ENCODE assay signal across 16 cellular contexts in genomic region chr6:35733633-35734032, GRCh38. TPM values are rescaled to one million over a fixed set of nuclear protein-coding genes. Genes with fewer than 3 reads are reported as not detected.
DNase-seq lines count a peak whose midpoint lies in the region; FAIRE-seq and TF ChIP-seq lines count a peak whose summit lies in the region.
"Had no signal": no experiment of that assay in that cellular context is flagged by ENCODE, and none has a peak within 500 bp of the region (broad histone marks: within the 10 kb centered on the region; RNA-seq: fewer than 3 reads in every experiment).

No MANE protein-coding gene starts in this region.

- H3K79me2 ChIP-seq in OCI-LY1 (ENCODE audit: insufficient read depth, low read length) (no peaks in the 10 kb centered on the region), keratinocyte (ENCODE audit: control insufficient read depth, insufficient read depth, low read length) (no peaks in the 10 kb centered on the region)

- peak; percentile 7 for DNase-seq in NCI-H2171 treated with DMSO at 0.1 percent for 48 hours (lab: John Stamatoyannopoulos, UW)
- no peak for DNase-seq in NCI-H2171 (lab: John Stamatoyannopoulos, UW)
- DNase-seq in keratinocyte (ENCODE audit: low read depth, low spot score): no peak
- DNase-seq in superior temporal gyrus (ENCODE audit: extremely low spot score): no peak
- DNase-seq in C1 segment of cervical spinal cord (lab: John Stamatoyannopoulos, UW): no peak
- DNase-seq in stimulated activated CD4-positive, alpha-beta T cell treated with anti-CD3 and anti-CD28 coated beads, Interleukin-2, amount 100 ng/mL, for 48 hours: no peak
- DNase-seq: DMS79; effector memory CD4-positive, alpha-beta T cell; head of caudate nucleus; NCI-H446; SIG-M5 had no signal

- dilution Hi-C loops in keratinocyte (cut with MboI; ENCODE audit: extremely low pct_ligation_motif_present, low sequenced_read_pairs): loop anchor here (25.0 kb wide), 1 partner anchor 171 kb away; no protein-coding TSS in a partner anchor

- H3K9me2 ChIP-seq in OCI-LY1 (ENCODE audit: low read depth, low read length): no peaks in the 10 kb centered on the region

- H3K27ac ChIP-seq in OCI-LY1 (ENCODE audit: low read depth, low read length, poor library complexity, severe bottlenecking): peak overlapping the region; percentile 97
- H3K27ac ChIP-seq in keratinocyte (ENCODE audit: control insufficient read depth, insufficient read depth, low read length): peak overlapping the region; percentile 2
- H3K27ac ChIP-seq in stomach smooth muscle (ENCODE audit: low read length): peak overlapping the region; percentile 100

- H3K9me1 ChIP-seq in keratinocyte (ENCODE audit: control insufficient read depth, extremely low read depth, insufficient read depth, low read length): no peaks in the 10 kb centered on the region

- H3K27me3 ChIP-seq in OCI-LY1 (ENCODE audit: insufficient read depth, low read length): no peaks in the 10 kb centered on the region
- no peaks in the 10 kb centered on the region for H3K27me3 ChIP-seq in keratinocyte (ENCODE audit: control insufficient read depth, extremely low read depth, insufficient read depth, low read length)
- H3K27me3 ChIP-seq in stomach smooth muscle (ENCODE audit: control insufficient read depth in 1 of 2, insufficient read depth in 2 of 2, low read length in 2 of 2): no peaks in the 10 kb centered on the region

- TF ChIP-seq CTCF in OCI-LY1 (IDR thresholded peaks at IDR 0.05; ENCODE audit: low read length) (no peak), keratinocyte (optimal IDR thresholded peaks at IDR 0.05 in 1 of 3, IDR thresholded peaks at IDR 0.05 in 1 of 3, conservative IDR thresholded peaks at IDR 0.05 in 1 of 3; ENCODE audit: extremely low read depth in 1 of 3, insufficient read depth in 2 of 3, low read length in 3 of 3) (no peak)

- H3K36me3 ChIP-seq in OCI-LY1 (ENCODE audit: insufficient read depth, low read length): no peaks in the 10 kb centered on the region
- no peaks in the 10 kb centered on the region for H3K36me3 ChIP-seq in keratinocyte (ENCODE audit: control insufficient read depth in 2 of 2, extremely low read depth in 1 of 2, insufficient read depth in 2 of 2, low read length in 2 of 2)
- H3K36me3 ChIP-seq in stomach smooth muscle (ENCODE audit: control insufficient read depth in 2 of 2, insufficient read depth in 2 of 2, low read length in 2 of 2): no peaks in the 10 kb centered on the region

- H3K4me2 ChIP-seq in OCI-LY1 (ENCODE audit: low read length) (no peak overlapping the region), keratinocyte (ENCODE audit: control insufficient read depth, extremely low read depth, insufficient read depth, low read depth, low read length) (no peak overlapping the region)

- H3K9me3 ChIP-seq in OCI-LY1 (ENCODE audit: low read length) (no peaks in the 10 kb centered on the region), keratinocyte (ENCODE audit: control insufficient read depth, low read depth, low read length) (no peaks in the 10 kb centered on the region), stomach smooth muscle (ENCODE audit: control insufficient read depth in 2 of 2, low read length in 2 of 2) (no peaks in the 10 kb centered on the region)

- H3K4me3 ChIP-seq in OCI-LY1 (ENCODE audit: low read depth, low read length, poor library complexity, severe bottlenecking) (no peak overlapping the region), keratinocyte (ENCODE audit: control insufficient read depth in 2 of 3, extremely low read depth in 1 of 3, insufficient read depth in 2 of 3, low read depth in 1 of 3, low read length in 3 of 3) (no peak overlapping the region), stomach smooth muscle (ENCODE audit: low read length in 2 of 2) (no peak overlapping the region)
- H3K4me3 ChIP-seq: GM12878 had no signal

- H3K4me1 ChIP-seq in OCI-LY1 (ENCODE audit: insufficient read depth, low read length, severe bottlenecking): peaks cover 57% of the 10 kb centered on the region
- H3K4me1 ChIP-seq in keratinocyte (ENCODE audit: control insufficient read depth, extremely low read depth, insufficient read depth, low read length): peaks cover 42% of the 10 kb centered on the region
- peaks cover 56% of the 10 kb centered on the region for H3K4me1 ChIP-seq in stomach smooth muscle (ENCODE audit: control insufficient read depth, insufficient read depth, low read length)

- H2AFZ ChIP-seq in OCI-LY1 (ENCODE audit: low read length) (no peak overlapping the region), keratinocyte (ENCODE audit: control insufficient read depth, low read length) (peak overlapping the region; percentile 45)

- no peaks in the 10 kb centered on the region for H4K20me1 ChIP-seq in OCI-LY1 (ENCODE audit: insufficient read depth, low read length)
- H4K20me1 ChIP-seq in keratinocyte (ENCODE audit: control insufficient read depth, extremely low read depth, insufficient read depth, low read length): no peaks in the 10 kb centered on the region

- no peak for FAIRE-seq in keratinocyte (lab: Jason Lieb, UNC)
- FAIRE-seq: GM12878, GM19239, H54 had no signal

- peaks cover 9% of the 10 kb centered on the region; the same call in 1 of the 2 replicates for H3F3A ChIP-seq in OCI-LY1 (ENCODE audit: insufficient read depth, low read length)

- H3K9ac ChIP-seq in OCI-LY1 (ENCODE audit: low read length) (no peak overlapping the region), keratinocyte (ENCODE audit: control insufficient read depth, extremely low read depth, insufficient read depth, low read length) (peak overlapping the region; percentile 26), stomach smooth muscle (ENCODE audit: low read length in 2 of 2) (peak overlapping the region in 1 of 2 donors; percentile 21)

RNA-seq across cellular contexts. Expression of gene ARMC12, which starts 3.2 kb away (rescaled TPM):
- polyA plus RNA-seq in keratinocyte: 0.34 to 1.7 TPM (median 0.54 TPM) in 3 replicates
- polyA plus RNA-seq in keratinocyte (2011; ENCODE audit: low read depth): not detected
- 0.43 TPM in 2 replicates for polyA plus RNA-seq in keratinocyte (2011; cell fraction: cytosol; rRNA removed)
- polyA plus RNA-seq in keratinocyte (2011; cell fraction: nucleus; rRNA removed): 5.5 and 6.0 TPM in 2 replicates
- polyA plus RNA-seq in keratinocyte (2012; ENCODE audit: low replicate concordance): 0.34 and 0.56 TPM in 2 replicates
- 0.49 to 1.3 TPM (median 0.69 TPM) in 3 replicates for polyA minus RNA-seq in keratinocyte
- polyA minus RNA-seq in keratinocyte (2011; cell fraction: cytosol; rRNA and poly(A)+ RNA removed): not detected
- not detected in 2 replicates for polyA minus RNA-seq in keratinocyte (2011; cell fraction: nucleus; rRNA and poly(A)+ RNA removed)

RNA-seq across cellular contexts. Expression of gene CLPSL2, which starts 42.8 kb away (rescaled TPM):
- polyA plus RNA-seq in keratinocyte: not detected in 3 replicates
- polyA plus RNA-seq in keratinocyte (2011; ENCODE audit: low read depth): not detected
- polyA plus RNA-seq in keratinocyte (2011; cell fraction: cytosol; rRNA removed): not detected in 2 replicates
- not detected in 2 replicates for polyA plus RNA-seq in keratinocyte (2011; cell fraction: nucleus; rRNA removed)
- not detected in 2 replicates for polyA plus RNA-seq in keratinocyte (2012; ENCODE audit: low replicate concordance)
- polyA minus RNA-seq in keratinocyte: not detected in 3 replicates
- polyA minus RNA-seq in keratinocyte (2011; cell fraction: cytosol; rRNA and poly(A)+ RNA removed): not detected
- not detected in 2 replicates for polyA minus RNA-seq in keratinocyte (2011; cell fraction: nucleus; rRNA and poly(A)+ RNA removed)

RNA-seq across cellular contexts. Expression of gene FKBP5, which starts 44.9 kb away (rescaled TPM):
- polyA plus RNA-seq in keratinocyte: 48.0 to 88.3 TPM (median 59.0 TPM) in 3 replicates
- polyA plus RNA-seq in keratinocyte (2011; ENCODE audit: low read depth): 29.3 TPM
- 53.4 and 63.7 TPM in 2 replicates for polyA plus RNA-seq in keratinocyte (2011; cell fraction: cytosol; rRNA removed)
- polyA plus RNA-seq in keratinocyte (2011; cell fraction: nucleus; rRNA removed): 52.6 and 53.1 TPM in 2 replicates
- 52.0 and 70.9 TPM in 2 replicates for polyA plus RNA-seq in keratinocyte (2012; ENCODE audit: low replicate concordance)
- 15.1 to 56.8 TPM (median 27.8 TPM) in 3 replicates for polyA minus RNA-seq in keratinocyte
- 22.8 TPM for polyA minus RNA-seq in keratinocyte (2011; cell fraction: cytosol; rRNA and poly(A)+ RNA removed)
- polyA minus RNA-seq in keratinocyte (2011; cell fraction: nucleus; rRNA and poly(A)+ RNA removed): 15.8 and 39.4 TPM in 2 replicates

RNA-seq across cellular contexts. Expression of gene CLPSL1, which starts 47.2 kb away (rescaled TPM):
- not detected in 3 replicates for polyA plus RNA-seq in keratinocyte
- polyA plus RNA-seq in keratinocyte (2011; ENCODE audit: low read depth): not detected
- polyA plus RNA-seq in keratinocyte (2011; cell fraction: cytosol; rRNA removed): not detected in 2 replicates
- polyA plus RNA-seq in keratinocyte (2011; cell fraction: nucleus; rRNA removed): not detected in 2 replicates
- polyA plus RNA-seq in keratinocyte (2012; ENCODE audit: low replicate concordance): not detected in 2 replicates
- not detected in 3 replicates for polyA minus RNA-seq in keratinocyte
- not detected for polyA minus RNA-seq in keratinocyte (2011; cell fraction: cytosol; rRNA and poly(A)+ RNA removed)
- polyA minus RNA-seq in keratinocyte (2011; cell fraction: nucleus; rRNA and poly(A)+ RNA removed): not detected in 2 replicates
- polyA plus RNA-seq: GM12878 had no signal

Comparison
In these comparisons a context has a peak if more than half of its experiments do, and no peak if none do; other contexts are left out.
1. H3K27ac ChIP-seq: peak in every context shown above with its lines; median percentile 100 in stomach smooth muscle; 97 in OCI-LY1; 2 in keratinocyte.